Comparison of ENCODE assay signal across 2 cellular contexts in genomic region chr11:12173111-12173510, GRCh38.
TF ChIP-seq lines count a peak whose summit lies in the region.

No MANE protein-coding gene starts in this region.

TF ChIP-seq in SK-N-SH, 30 proteins besides CTCF, POLR2A, EP300 and RAD21 (continued from another document):
- no peak for TF ChIP-seq USF2 (IDR thresholded peaks at IDR 0.05; ENCODE audit: borderline replicate concordance, low read depth, low read length)
- TF ChIP-seq CHD2 (IDR thresholded peaks at IDR 0.05; ENCODE audit: low read length, partially characterized antibody): no peak
- TF ChIP-seq TEAD4 (IDR thresholded peaks at IDR 0.05; ENCODE audit: borderline replicate concordance, insufficient read depth): no peak
- TF ChIP-seq YY1 (IDR thresholded peaks at IDR 0.05; ENCODE audit: low read depth): no peak
- TF ChIP-seq IRF3 (IDR thresholded peaks at IDR 0.05; ENCODE audit: low read depth, low read length): no peak

TF ChIP-seq in SK-N-SH treated with all-trans-retinoic acid at 6 μM for 48 hours, 23 proteins besides CTCF, POLR2A, EP300 and RAD21 (continued from another document):
- TF ChIP-seq CSDC2 (CRISPR knock-in tag; IDR thresholded peaks at IDR 0.05): no peak
